Comparison of ENCODE assay signal across 17 cellular contexts in the genomic region with DNA sequence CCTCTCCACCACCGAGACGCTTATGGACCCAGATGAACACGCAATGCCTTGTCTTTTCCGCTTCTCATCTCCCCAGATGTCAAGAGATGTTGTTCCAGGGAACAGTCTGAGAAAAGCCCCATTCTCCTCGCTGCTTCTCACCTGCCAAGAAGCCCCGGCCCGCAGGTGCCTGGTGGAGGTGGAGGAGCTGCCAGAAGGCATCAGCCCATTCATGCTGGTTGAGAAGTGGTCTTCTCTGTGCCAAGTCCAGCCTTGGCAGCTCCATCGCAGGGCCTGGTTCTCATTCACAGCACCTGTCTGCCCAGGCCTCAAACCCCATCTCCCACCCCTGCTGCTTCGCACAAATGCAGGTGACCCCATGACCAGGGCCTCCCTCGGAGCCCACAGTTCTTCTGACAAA.
"Had no signal": no experiment of that assay in that cellular context is flagged by ENCODE, and none has a peak within 500 bp of the region (broad histone marks: within the 10 kb centered on the region; RNA-seq: fewer than 3 reads in every experiment).

No MANE protein-coding gene starts in this region.

- H3K4me3 Mint-ChIP-seq: naive thymus-derived CD4-positive, alpha-beta T cell; nephron progenitor cell; type B pancreatic cell had no signal

- H3K36me3 Mint-ChIP-seq: naive thymus-derived CD4-positive, alpha-beta T cell; type B pancreatic cell had no signal

- ATAC-seq: gastrocnemius medialis; heart right ventricle; left lobe of liver; naive thymus-derived CD4-positive, alpha-beta T cell; stimulated activated naive CD8-positive, alpha-beta T cell treated with anti-CD3 and anti-CD28 coated beads, Interleukin-15, Interleukin-2, amounts not matched to agents 100 U/mL and 50 U/mL, for 24 hours had no signal

- H3K27ac Mint-ChIP-seq: nephron progenitor cell, type B pancreatic cell had no signal

- H3K9me3 Mint-ChIP-seq: nephron progenitor cell, type B pancreatic cell had no signal

- DNase-seq: cortex of kidney; dorsolateral prefrontal cortex; effector CD8-positive, alpha-beta T cell; gastrocnemius medialis; heart right ventricle; hypothalamus; islet precursor cell; mammary epithelial cell; naive thymus-derived CD4-positive, alpha-beta T cell; nephron progenitor cell; sigmoid colon; stimulated activated CD4-positive, alpha-beta T cell treated with anti-CD3 and anti-CD28 coated beads, Interleukin-12 subunit alpha, Interleukin-12 subunit beta, amount 100 ng/mL, for 4 hours; stimulated activated CD4-positive, alpha-beta T cell treated with anti-CD3 and anti-CD28 coated beads, Interleukin-2, amount 100 ng/mL, for 48 hours; stimulated activated naive CD8-positive, alpha-beta T cell treated with anti-CD3 and anti-CD28 coated beads, Interleukin-15, Interleukin-2, amounts not matched to agents 100 U/mL and 50 U/mL, for 24 hours; thyroid gland had no signal
